Comparison of ENCODE assay signal across 1 cellular context in the genomic region with DNA sequence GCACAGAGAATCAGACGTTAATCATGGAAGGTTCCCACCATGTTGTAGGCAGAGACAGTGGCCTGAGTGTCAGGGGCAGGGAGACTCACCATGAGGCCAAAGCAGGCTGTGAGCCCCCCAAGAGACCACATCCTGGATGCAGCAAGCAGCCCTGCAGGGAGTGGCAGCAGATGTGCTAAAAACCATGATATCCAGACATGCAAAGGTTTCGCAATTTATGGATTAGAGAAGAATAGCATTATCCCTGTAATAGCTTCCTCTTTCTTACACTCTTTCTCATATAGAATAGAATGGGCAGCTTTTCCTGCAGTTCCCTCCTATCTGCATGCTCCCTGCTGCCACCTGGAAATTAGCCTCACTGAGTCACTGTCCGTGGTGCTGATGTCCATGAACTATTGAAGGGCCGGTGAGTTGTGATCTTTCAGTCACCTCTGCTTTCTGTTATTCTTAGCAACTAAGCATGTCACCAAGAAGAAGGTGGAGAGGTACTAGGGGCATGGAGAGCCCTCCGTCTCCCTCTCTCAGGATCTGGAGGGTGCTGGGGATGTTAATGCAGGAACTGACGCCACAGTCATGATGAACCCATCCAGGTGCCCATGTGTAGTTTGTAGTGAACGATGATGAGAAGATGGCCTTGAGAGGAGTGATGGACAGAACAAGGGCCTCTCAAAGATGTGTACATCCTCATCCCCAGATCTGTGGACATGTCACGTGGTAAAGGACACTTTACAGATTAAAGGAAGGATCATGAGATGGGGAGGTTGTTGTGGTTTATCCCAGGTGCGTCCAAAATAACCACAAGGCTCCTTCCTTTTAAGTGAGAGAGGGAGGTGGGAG.
TF ChIP-seq lines count a peak whose summit lies in the region.

No MANE protein-coding gene starts in this region.

TF ChIP-seq in GM12878, 131 proteins besides CTCF, POLR2A, EP300 and RAD21:
- TF ChIP-seq, protein P1, sequence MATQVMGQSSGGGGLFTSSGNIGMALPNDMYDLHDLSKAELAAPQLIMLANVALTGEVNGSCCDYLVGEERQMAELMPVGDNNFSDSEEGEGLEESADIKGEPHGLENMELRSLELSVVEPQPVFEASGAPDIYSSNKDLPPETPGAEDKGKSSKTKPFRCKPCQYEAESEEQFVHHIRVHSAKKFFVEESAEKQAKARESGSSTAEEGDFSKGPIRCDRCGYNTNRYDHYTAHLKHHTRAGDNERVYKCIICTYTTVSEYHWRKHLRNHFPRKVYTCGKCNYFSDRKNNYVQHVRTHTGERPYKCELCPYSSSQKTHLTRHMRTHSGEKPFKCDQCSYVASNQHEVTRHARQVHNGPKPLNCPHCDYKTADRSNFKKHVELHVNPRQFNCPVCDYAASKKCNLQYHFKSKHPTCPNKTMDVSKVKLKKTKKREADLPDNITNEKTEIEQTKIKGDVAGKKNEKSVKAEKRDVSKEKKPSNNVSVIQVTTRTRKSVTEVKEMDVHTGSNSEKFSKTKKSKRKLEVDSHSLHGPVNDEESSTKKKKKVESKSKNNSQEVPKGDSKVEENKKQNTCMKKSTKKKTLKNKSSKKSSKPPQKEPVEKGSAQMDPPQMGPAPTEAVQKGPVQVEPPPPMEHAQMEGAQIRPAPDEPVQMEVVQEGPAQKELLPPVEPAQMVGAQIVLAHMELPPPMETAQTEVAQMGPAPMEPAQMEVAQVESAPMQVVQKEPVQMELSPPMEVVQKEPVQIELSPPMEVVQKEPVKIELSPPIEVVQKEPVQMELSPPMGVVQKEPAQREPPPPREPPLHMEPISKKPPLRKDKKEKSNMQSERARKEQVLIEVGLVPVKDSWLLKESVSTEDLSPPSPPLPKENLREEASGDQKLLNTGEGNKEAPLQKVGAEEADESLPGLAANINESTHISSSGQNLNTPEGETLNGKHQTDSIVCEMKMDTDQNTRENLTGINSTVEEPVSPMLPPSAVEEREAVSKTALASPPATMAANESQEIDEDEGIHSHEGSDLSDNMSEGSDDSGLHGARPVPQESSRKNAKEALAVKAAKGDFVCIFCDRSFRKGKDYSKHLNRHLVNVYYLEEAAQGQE (IDR thresholded peaks at IDR 0.05; ENCODE audit: low read depth, low read length), result peak; percentile 86
- TF ChIP-seq, protein P2, sequence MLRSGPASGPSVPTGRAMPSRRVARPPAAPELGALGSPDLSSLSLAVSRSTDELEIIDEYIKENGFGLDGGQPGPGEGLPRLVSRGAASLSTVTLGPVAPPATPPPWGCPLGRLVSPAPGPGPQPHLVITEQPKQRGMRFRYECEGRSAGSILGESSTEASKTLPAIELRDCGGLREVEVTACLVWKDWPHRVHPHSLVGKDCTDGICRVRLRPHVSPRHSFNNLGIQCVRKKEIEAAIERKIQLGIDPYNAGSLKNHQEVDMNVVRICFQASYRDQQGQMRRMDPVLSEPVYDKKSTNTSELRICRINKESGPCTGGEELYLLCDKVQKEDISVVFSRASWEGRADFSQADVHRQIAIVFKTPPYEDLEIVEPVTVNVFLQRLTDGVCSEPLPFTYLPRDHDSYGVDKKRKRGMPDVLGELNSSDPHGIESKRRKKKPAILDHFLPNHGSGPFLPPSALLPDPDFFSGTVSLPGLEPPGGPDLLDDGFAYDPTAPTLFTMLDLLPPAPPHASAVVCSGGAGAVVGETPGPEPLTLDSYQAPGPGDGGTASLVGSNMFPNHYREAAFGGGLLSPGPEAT (IDR thresholded peaks at IDR 0.05; ENCODE audit: low read depth), result no peak
